In the genomic region with DNA sequence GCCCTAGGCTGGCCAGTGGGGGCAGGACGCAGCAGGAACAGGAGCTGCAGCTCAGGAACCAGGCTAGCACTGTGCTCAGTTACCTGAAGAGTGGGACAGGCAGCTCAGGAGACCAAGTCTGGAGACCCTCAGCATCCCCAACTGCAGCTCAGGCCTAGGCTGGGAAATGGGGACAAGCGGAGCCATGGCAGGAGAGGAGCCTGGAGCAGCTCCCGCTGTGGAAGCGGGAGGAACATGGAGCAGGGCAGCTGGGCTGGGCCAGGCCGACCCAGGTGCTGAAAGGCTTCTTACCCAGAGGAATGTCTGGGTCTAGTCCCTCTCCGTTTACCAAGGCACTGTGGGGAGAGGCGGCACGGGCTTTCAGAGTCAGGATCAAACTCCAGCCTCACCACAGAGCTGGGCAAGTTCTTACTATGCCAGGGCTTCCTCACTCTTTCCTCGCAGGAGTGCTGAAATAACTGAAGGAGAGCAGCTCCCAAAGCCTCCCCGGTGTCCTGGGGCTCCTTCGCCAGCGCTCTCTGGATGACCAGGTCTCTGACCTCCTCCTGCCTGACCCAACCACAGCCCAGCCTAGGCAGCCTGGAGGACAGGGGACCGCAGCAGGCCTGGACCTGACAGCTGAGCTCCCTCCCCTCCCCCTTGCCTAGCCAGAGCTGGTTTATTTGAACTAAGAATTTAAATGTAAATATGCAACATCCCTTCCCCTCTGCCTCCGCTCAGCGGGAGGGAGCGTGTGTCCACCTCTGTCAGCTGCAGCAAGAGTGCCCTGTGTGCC, we compare ENCODE assay signal across 1 cellular context.
TF ChIP-seq lines count a peak whose summit lies in the region.

No MANE protein-coding gene starts in this region.

TF ChIP-seq in HepG2, 621 proteins besides CTCF, POLR2A, EP300 and RAD21 (continued from another document and continues in another):
- TF ChIP-seq, protein P1, sequence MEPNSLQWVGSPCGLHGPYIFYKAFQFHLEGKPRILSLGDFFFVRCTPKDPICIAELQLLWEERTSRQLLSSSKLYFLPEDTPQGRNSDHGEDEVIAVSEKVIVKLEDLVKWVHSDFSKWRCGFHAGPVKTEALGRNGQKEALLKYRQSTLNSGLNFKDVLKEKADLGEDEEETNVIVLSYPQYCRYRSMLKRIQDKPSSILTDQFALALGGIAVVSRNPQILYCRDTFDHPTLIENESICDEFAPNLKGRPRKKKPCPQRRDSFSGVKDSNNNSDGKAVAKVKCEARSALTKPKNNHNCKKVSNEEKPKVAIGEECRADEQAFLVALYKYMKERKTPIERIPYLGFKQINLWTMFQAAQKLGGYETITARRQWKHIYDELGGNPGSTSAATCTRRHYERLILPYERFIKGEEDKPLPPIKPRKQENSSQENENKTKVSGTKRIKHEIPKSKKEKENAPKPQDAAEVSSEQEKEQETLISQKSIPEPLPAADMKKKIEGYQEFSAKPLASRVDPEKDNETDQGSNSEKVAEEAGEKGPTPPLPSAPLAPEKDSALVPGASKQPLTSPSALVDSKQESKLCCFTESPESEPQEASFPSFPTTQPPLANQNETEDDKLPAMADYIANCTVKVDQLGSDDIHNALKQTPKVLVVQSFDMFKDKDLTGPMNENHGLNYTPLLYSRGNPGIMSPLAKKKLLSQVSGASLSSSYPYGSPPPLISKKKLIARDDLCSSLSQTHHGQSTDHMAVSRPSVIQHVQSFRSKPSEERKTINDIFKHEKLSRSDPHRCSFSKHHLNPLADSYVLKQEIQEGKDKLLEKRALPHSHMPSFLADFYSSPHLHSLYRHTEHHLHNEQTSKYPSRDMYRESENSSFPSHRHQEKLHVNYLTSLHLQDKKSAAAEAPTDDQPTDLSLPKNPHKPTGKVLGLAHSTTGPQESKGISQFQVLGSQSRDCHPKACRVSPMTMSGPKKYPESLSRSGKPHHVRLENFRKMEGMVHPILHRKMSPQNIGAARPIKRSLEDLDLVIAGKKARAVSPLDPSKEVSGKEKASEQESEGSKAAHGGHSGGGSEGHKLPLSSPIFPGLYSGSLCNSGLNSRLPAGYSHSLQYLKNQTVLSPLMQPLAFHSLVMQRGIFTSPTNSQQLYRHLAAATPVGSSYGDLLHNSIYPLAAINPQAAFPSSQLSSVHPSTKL (CRISPR knock-in tag; IDR thresholded peaks at IDR 0.05): peak; percentile 87
- TF ChIP-seq ZNF782 (CRISPR knock-in tag; IDR thresholded peaks at IDR 0.05; ENCODE audit: borderline replicate concordance) (peak; percentile 58; the same call in 1 of the 2 replicates), HOXA9 (CRISPR knock-in tag; IDR thresholded peaks at IDR 0.05; ENCODE audit: borderline replicate concordance) (no peak), ZSCAN25 (CRISPR knock-in tag; IDR thresholded peaks at IDR 0.05) (0 out of 2 replicates have a peak, but pooled peaks have one; percentile 14), SCMH1 (CRISPR knock-in tag; IDR thresholded peaks at IDR 0.05; ENCODE audit: borderline replicate concordance) (no peak), ZNF431 (CRISPR knock-in tag; IDR thresholded peaks at IDR 0.05; ENCODE audit: borderline replicate concordance, low read depth) (0 out of 2 replicates have a peak, but pooled peaks have one; percentile 18), NFYC (CRISPR knock-in tag; IDR thresholded peaks at IDR 0.05) (no peak), ZNF432 (CRISPR knock-in tag; IDR thresholded peaks at IDR 0.05; ENCODE audit: borderline replicate concordance) (no peak), KDM4B (CRISPR knock-in tag; IDR thresholded peaks at IDR 0.05) (0 out of 2 replicates have a peak, but pooled peaks have one; percentile 49), SRSF9 (IDR thresholded peaks at IDR 0.05; ENCODE audit: borderline replicate concordance, insufficient read depth, low read depth, low read length, poor library complexity, severe bottlenecking) (no peak), NONO (IDR thresholded peaks at IDR 0.05) (no peak), NONO (CRISPR knock-in tag; conservative IDR thresholded peaks at IDR 0.05) (no peak), RCOR2 (CRISPR knock-in tag; IDR thresholded peaks at IDR 0.05) (0 out of 2 replicates have a peak, but pooled peaks have one; percentile 29), ZFX (CRISPR knock-in tag; IDR thresholded peaks at IDR 0.05; ENCODE audit: low read depth) (peak; percentile 71), ZNF678 (CRISPR knock-in tag; IDR thresholded peaks at IDR 0.05) (0 out of 2 replicates have a peak, but pooled peaks have one; percentile 59), JDP2 (CRISPR knock-in tag; IDR thresholded peaks at IDR 0.05; ENCODE audit: borderline replicate concordance) (no peak), ZSCAN29 (CRISPR knock-in tag; conservative IDR thresholded peaks at IDR 0.05) (peak; percentile 81), NKX3-1 (CRISPR knock-in tag; IDR thresholded peaks at IDR 0.05) (no peak), ZNF83 (CRISPR knock-in tag; IDR thresholded peaks at IDR 0.05; ENCODE audit: borderline replicate concordance) (no peak), ZNF768 (CRISPR knock-in tag; IDR thresholded peaks at IDR 0.05) (peak; percentile 40; the same call in 1 of the 2 replicates), EEA1 (CRISPR knock-in tag; IDR thresholded peaks at IDR 0.05; ENCODE audit: borderline replicate concordance) (no peak), ZNF720 (CRISPR knock-in tag; IDR thresholded peaks at IDR 0.05) (no peak), ZNF761 (CRISPR knock-in tag; conservative IDR thresholded peaks at IDR 0.05) (peak; percentile 86), YY1 (IDR thresholded peaks at IDR 0.05; ENCODE audit: insufficient read depth, insufficient replicate concordance, low read depth, low read length) (no peak), ZNF17 (CRISPR knock-in tag; IDR thresholded peaks at IDR 0.05) (no peak), ZNF563 (CRISPR knock-in tag; IDR thresholded peaks at IDR 0.05) (no peak), PLRG1 (conservative IDR thresholded peaks at IDR 0.05) (no peak), ZNF510 (CRISPR knock-in tag; IDR thresholded peaks at IDR 0.05; ENCODE audit: low read depth) (peak; percentile 90; the same call in 1 of the 2 replicates), ZNF775 (CRISPR knock-in tag; IDR thresholded peaks at IDR 0.05; ENCODE audit: borderline replicate concordance) (no peak), EED (CRISPR knock-in tag; IDR thresholded peaks at IDR 0.05) (no peak; the same call in 1 of the 2 replicates), NR2F6 (IDR thresholded peaks at IDR 0.05) (peak; percentile 31; the same call in 1 of the 2 replicates), NR2F6 (CRISPR knock-in tag; IDR thresholded peaks at IDR 0.05) (peak; percentile 53; the same call in 1 of the 2 replicates), NFKBIZ (CRISPR knock-in tag; IDR thresholded peaks at IDR 0.05) (peak; percentile 69; the same call in 1 of the 2 replicates), RXRB (CRISPR knock-in tag; IDR thresholded peaks at IDR 0.05; ENCODE audit: borderline replicate concordance) (peak; percentile 44), ZFP41 (CRISPR knock-in tag; IDR thresholded peaks at IDR 0.05; ENCODE audit: borderline replicate concordance) (no peak)
- TF ChIP-seq, protein P2, sequence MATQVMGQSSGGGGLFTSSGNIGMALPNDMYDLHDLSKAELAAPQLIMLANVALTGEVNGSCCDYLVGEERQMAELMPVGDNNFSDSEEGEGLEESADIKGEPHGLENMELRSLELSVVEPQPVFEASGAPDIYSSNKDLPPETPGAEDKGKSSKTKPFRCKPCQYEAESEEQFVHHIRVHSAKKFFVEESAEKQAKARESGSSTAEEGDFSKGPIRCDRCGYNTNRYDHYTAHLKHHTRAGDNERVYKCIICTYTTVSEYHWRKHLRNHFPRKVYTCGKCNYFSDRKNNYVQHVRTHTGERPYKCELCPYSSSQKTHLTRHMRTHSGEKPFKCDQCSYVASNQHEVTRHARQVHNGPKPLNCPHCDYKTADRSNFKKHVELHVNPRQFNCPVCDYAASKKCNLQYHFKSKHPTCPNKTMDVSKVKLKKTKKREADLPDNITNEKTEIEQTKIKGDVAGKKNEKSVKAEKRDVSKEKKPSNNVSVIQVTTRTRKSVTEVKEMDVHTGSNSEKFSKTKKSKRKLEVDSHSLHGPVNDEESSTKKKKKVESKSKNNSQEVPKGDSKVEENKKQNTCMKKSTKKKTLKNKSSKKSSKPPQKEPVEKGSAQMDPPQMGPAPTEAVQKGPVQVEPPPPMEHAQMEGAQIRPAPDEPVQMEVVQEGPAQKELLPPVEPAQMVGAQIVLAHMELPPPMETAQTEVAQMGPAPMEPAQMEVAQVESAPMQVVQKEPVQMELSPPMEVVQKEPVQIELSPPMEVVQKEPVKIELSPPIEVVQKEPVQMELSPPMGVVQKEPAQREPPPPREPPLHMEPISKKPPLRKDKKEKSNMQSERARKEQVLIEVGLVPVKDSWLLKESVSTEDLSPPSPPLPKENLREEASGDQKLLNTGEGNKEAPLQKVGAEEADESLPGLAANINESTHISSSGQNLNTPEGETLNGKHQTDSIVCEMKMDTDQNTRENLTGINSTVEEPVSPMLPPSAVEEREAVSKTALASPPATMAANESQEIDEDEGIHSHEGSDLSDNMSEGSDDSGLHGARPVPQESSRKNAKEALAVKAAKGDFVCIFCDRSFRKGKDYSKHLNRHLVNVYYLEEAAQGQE (IDR thresholded peaks at IDR 0.05; ENCODE audit: borderline replicate concordance in 1 of 2, low read depth in 1 of 2, low read length in 2 of 2): no peak
- TF ChIP-seq, protein P3, sequence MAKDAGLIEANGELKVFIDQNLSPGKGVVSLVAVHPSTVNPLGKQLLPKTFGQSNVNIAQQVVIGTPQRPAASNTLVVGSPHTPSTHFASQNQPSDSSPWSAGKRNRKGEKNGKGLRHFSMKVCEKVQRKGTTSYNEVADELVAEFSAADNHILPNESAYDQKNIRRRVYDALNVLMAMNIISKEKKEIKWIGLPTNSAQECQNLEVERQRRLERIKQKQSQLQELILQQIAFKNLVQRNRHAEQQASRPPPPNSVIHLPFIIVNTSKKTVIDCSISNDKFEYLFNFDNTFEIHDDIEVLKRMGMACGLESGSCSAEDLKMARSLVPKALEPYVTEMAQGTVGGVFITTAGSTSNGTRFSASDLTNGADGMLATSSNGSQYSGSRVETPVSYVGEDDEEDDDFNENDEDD (CRISPR knock-in tag; IDR thresholded peaks at IDR 0.05; ENCODE audit: borderline replicate concordance): no peak
- TF ChIP-seq, protein P4, sequence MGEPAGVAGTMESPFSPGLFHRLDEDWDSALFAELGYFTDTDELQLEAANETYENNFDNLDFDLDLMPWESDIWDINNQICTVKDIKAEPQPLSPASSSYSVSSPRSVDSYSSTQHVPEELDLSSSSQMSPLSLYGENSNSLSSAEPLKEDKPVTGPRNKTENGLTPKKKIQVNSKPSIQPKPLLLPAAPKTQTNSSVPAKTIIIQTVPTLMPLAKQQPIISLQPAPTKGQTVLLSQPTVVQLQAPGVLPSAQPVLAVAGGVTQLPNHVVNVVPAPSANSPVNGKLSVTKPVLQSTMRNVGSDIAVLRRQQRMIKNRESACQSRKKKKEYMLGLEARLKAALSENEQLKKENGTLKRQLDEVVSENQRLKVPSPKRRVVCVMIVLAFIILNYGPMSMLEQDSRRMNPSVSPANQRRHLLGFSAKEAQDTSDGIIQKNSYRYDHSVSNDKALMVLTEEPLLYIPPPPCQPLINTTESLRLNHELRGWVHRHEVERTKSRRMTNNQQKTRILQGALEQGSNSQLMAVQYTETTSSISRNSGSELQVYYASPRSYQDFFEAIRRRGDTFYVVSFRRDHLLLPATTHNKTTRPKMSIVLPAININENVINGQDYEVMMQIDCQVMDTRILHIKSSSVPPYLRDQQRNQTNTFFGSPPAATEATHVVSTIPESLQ (CRISPR knock-in tag; conservative IDR thresholded peaks at IDR 0.05): no peak; the same call in 1 of the 2 replicates
- TF ChIP-seq, protein P5, sequence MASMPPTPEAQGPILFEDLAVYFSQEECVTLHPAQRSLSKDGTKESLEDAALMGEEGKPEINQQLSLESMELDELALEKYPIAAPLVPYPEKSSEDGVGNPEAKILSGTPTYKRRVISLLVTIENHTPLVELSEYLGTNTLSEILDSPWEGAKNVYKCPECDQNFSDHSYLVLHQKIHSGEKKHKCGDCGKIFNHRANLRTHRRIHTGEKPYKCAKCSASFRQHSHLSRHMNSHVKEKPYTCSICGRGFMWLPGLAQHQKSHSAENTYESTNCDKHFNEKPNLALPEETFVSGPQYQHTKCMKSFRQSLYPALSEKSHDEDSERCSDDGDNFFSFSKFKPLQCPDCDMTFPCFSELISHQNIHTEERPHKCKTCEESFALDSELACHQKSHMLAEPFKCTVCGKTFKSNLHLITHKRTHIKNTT (CRISPR knock-in tag; IDR thresholded peaks at IDR 0.05): no peak
- TF ChIP-seq, protein P6, sequence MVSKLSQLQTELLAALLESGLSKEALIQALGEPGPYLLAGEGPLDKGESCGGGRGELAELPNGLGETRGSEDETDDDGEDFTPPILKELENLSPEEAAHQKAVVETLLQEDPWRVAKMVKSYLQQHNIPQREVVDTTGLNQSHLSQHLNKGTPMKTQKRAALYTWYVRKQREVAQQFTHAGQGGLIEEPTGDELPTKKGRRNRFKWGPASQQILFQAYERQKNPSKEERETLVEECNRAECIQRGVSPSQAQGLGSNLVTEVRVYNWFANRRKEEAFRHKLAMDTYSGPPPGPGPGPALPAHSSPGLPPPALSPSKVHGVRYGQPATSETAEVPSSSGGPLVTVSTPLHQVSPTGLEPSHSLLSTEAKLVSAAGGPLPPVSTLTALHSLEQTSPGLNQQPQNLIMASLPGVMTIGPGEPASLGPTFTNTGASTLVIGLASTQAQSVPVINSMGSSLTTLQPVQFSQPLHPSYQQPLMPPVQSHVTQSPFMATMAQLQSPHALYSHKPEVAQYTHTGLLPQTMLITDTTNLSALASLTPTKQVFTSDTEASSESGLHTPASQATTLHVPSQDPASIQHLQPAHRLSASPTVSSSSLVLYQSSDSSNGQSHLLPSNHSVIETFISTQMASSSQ (IDR thresholded peaks at IDR 0.05; ENCODE audit: low read depth): no peak
- TF ChIP-seq, protein P6 (CRISPR knock-in tag; IDR thresholded peaks at IDR 0.05; ENCODE audit: borderline replicate concordance): peak; percentile 21; the same call in 1 of the 2 replicates
- TF ChIP-seq, protein P7, sequence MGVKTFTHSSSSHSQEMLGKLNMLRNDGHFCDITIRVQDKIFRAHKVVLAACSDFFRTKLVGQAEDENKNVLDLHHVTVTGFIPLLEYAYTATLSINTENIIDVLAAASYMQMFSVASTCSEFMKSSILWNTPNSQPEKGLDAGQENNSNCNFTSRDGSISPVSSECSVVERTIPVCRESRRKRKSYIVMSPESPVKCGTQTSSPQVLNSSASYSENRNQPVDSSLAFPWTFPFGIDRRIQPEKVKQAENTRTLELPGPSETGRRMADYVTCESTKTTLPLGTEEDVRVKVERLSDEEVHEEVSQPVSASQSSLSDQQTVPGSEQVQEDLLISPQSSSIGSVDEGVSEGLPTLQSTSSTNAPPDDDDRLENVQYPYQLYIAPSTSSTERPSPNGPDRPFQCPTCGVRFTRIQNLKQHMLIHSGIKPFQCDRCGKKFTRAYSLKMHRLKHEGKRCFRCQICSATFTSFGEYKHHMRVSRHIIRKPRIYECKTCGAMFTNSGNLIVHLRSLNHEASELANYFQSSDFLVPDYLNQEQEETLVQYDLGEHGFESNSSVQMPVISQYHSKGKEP (CRISPR knock-in tag; IDR thresholded peaks at IDR 0.05): no peak
